1 cellular context compared by ENCODE assay signal in the genomic region with DNA sequence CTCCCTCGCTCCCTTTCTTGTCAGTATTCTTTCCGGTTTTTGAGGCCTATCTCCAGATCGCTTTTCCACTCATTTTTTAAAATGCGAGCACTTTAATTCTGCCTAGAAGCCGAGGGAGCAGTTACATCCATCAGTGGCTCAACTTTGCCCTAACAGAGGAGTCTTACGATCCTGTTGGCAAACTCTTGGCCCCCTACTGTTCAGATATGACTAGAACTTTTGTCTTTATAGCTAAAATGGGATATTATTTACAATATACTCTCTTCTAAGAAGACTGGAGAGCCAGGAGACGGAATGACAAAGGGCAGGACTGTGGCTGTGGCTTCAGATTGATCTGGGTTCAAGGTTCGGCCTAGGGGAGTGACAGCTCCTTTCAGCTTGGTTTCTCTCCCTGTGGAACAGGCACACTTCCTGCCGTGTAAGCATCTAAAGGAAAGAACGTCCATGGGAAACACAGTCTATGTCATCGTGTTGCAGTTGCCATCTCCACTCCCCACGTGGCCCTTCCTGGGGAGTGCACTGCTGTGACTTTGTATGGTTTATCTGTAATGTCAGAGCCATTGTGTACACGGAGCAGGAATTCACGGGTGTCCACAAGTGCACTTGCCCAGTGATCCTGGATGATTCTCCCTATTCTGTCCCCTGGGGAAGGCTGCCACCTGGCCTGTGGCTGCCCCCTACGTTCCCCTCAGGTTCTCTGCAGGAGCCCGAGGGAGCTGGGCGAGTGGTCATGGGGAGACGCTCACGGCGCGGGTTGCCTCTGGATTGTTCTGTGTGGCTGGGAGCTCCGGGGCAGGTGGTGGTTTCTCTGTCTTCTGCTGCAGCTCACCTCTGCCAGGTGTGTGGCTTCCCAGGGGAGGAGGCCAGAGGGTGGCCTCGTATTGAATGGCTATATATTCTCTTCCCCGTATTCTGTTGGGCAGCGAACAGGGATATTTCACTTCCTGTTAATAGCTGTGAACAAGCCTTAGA.
TF ChIP-seq lines count a peak whose summit lies in the region.

No MANE protein-coding gene starts in this region.

TF ChIP-seq in GM23338, 12 proteins besides CTCF, POLR2A, EP300 and RAD21 (continued from another document):
- TF ChIP-seq STAT1 (IDR thresholded peaks at IDR 0.05; ENCODE audit: unreplicated experiment) = no peak
- TF ChIP-seq JUNB (IDR thresholded peaks at IDR 0.05; ENCODE audit: unreplicated experiment) = no peak
- TF ChIP-seq, protein P1, sequence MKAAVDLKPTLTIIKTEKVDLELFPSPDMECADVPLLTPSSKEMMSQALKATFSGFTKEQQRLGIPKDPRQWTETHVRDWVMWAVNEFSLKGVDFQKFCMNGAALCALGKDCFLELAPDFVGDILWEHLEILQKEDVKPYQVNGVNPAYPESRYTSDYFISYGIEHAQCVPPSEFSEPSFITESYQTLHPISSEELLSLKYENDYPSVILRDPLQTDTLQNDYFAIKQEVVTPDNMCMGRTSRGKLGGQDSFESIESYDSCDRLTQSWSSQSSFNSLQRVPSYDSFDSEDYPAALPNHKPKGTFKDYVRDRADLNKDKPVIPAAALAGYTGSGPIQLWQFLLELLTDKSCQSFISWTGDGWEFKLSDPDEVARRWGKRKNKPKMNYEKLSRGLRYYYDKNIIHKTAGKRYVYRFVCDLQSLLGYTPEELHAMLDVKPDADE (IDR thresholded peaks at IDR 0.05) = no peak
- no peak for TF ChIP-seq NANOG (IDR thresholded peaks at IDR 0.05; ENCODE audit: borderline replicate concordance)
- no peak for TF ChIP-seq EZH2 (IDR thresholded peaks at IDR 0.05; ENCODE audit: low read depth, unreplicated experiment)
- no peak for TF ChIP-seq EZH2phosphoT487 (IDR thresholded peaks at IDR 0.05; ENCODE audit: unreplicated experiment)
- TF ChIP-seq, protein P2, sequence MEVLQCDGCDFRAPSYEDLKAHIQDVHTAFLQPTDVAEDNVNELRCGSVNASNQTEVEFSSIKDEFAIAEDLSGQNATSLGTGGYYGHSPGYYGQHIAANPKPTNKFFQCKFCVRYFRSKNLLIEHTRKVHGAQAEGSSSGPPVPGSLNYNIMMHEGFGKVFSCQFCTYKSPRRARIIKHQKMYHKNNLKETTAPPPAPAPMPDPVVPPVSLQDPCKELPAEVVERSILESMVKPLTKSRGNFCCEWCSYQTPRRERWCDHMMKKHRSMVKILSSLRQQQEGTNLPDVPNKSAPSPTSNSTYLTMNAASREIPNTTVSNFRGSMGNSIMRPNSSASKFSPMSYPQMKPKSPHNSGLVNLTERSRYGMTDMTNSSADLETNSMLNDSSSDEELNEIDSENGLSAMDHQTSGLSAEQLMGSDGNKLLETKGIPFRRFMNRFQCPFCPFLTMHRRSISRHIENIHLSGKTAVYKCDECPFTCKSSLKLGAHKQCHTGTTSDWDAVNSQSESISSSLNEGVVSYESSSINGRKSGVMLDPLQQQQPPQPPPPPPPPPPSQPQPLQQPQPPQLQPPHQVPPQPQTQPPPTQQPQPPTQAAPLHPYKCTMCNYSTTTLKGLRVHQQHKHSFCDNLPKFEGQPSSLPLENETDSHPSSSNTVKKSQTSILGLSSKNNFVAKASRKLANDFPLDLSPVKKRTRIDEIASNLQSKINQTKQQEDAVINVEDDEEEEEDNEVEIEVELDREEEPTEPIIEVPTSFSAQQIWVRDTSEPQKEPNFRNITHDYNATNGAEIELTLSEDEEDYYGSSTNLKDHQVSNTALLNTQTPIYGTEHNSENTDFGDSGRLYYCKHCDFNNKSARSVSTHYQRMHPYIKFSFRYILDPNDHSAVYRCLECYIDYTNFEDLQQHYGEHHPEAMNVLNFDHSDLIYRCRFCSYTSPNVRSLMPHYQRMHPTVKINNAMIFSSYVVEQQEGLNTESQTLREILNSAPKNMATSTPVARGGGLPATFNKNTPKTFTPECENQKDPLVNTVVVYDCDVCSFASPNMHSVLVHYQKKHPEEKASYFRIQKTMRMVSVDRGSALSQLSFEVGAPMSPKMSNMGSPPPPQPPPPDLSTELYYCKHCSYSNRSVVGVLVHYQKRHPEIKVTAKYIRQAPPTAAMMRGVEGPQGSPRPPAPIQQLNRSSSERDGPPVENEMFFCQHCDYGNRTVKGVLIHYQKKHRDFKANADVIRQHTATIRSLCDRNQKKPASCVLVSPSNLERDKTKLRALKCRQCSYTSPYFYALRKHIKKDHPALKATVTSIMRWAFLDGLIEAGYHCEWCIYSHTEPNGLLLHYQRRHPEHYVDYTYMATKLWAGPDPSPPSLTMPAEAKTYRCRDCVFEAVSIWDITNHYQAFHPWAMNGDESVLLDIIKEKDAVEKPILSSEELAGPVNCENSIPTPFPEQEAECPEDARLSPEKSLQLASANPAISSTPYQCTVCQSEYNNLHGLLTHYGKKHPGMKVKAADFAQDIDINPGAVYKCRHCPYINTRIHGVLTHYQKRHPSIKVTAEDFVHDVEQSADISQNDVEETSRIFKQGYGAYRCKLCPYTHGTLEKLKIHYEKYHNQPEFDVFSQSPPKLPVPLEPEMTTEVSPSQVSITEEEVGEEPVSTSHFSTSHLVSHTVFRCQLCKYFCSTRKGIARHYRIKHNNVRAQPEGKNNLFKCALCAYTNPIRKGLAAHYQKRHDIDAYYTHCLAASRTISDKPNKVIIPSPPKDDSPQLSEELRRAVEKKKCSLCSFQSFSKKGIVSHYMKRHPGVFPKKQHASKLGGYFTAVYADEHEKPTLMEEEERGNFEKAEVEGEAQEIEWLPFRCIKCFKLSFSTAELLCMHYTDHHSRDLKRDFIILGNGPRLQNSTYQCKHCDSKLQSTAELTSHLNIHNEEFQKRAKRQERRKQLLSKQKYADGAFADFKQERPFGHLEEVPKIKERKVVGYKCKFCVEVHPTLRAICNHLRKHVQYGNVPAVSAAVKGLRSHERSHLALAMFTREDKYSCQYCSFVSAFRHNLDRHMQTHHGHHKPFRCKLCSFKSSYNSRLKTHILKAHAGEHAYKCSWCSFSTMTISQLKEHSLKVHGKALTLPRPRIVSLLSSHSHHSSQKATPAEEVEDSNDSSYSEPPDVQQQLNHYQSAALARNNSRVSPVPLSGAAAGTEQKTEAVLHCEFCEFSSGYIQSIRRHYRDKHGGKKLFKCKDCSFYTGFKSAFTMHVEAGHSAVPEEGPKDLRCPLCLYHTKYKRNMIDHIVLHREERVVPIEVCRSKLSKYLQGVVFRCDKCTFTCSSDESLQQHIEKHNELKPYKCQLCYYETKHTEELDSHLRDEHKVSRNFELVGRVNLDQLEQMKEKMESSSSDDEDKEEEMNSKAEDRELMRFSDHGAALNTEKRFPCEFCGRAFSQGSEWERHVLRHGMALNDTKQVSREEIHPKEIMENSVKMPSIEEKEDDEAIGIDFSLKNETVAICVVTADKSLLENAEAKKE (CRISPR knock-in tag; IDR thresholded peaks at IDR 0.05) = no peak
- TF ChIP-seq POLR2AphosphoS5 (IDR thresholded peaks at IDR 0.05; ENCODE audit: low read depth) = no peak
- TF ChIP-seq CREB1 (CRISPR knock-in tag; IDR thresholded peaks at IDR 0.05; ENCODE audit: low read depth) = no peak
- no peak for TF ChIP-seq ZNF331 (CRISPR knock-in tag; IDR thresholded peaks at IDR 0.05; ENCODE audit: low read depth)
- TF ChIP-seq, protein P3, sequence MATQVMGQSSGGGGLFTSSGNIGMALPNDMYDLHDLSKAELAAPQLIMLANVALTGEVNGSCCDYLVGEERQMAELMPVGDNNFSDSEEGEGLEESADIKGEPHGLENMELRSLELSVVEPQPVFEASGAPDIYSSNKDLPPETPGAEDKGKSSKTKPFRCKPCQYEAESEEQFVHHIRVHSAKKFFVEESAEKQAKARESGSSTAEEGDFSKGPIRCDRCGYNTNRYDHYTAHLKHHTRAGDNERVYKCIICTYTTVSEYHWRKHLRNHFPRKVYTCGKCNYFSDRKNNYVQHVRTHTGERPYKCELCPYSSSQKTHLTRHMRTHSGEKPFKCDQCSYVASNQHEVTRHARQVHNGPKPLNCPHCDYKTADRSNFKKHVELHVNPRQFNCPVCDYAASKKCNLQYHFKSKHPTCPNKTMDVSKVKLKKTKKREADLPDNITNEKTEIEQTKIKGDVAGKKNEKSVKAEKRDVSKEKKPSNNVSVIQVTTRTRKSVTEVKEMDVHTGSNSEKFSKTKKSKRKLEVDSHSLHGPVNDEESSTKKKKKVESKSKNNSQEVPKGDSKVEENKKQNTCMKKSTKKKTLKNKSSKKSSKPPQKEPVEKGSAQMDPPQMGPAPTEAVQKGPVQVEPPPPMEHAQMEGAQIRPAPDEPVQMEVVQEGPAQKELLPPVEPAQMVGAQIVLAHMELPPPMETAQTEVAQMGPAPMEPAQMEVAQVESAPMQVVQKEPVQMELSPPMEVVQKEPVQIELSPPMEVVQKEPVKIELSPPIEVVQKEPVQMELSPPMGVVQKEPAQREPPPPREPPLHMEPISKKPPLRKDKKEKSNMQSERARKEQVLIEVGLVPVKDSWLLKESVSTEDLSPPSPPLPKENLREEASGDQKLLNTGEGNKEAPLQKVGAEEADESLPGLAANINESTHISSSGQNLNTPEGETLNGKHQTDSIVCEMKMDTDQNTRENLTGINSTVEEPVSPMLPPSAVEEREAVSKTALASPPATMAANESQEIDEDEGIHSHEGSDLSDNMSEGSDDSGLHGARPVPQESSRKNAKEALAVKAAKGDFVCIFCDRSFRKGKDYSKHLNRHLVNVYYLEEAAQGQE (IDR thresholded peaks at IDR 0.05; ENCODE audit: unreplicated experiment) = no peak
